1 cellular context compared by ENCODE assay signal in genomic region chr10:28774051-28774995, GRCh38.
TF ChIP-seq lines count a peak whose summit lies in the region.

No MANE protein-coding gene starts in this region.

TF ChIP-seq in HepG2, 621 proteins besides CTCF, POLR2A, EP300 and RAD21 (continued from another document):
- TF ChIP-seq MXD1 (CRISPR knock-in tag; IDR thresholded peaks at IDR 0.05), result no peak
